ENCODE assay signal across 24 cellular contexts in genomic region chr2:13230221-13230620, GRCh38.
A peak's percentile ranks its signal among the peaks of the same experiment; 100 is the strongest.
DNase-seq lines count a peak whose midpoint lies in the region; FAIRE-seq and TF ChIP-seq lines count a peak whose summit lies in the region.
"Had no signal": no experiment of that assay in that cellular context is flagged by ENCODE, and none has a peak within 500 bp of the region (broad histone marks: within the 10 kb centered on the region; RNA-seq: fewer than 3 reads in every experiment).

No MANE protein-coding gene starts in this region.

- TF ChIP-seq CTCF in astrocyte (IDR thresholded peaks at IDR 0.05; ENCODE audit: insufficient read depth, low read depth, low read length) (no peak), osteoblast (IDR thresholded peaks at IDR 0.05; ENCODE audit: extremely low read depth, low read depth, low read length) (no peak)

- H3K36me3 ChIP-seq in astrocyte (ENCODE audit: insufficient read depth, low read length) (no peaks in the 10 kb centered on the region), osteoblast (ENCODE audit: insufficient read depth, low read length) (no peaks in the 10 kb centered on the region)
- H3K36me3 ChIP-seq: cardiac muscle cell, gastrocnemius medialis, MG63, prostate gland had no signal

- H4K20me1 ChIP-seq in astrocyte (ENCODE audit: insufficient read depth, low read length) (no peaks in the 10 kb centered on the region), osteoblast (ENCODE audit: insufficient read depth, low read length) (no peaks in the 10 kb centered on the region)

- no peak overlapping the region for H3K27ac ChIP-seq in astrocyte (ENCODE audit: low read depth, low read length)
- no peak overlapping the region for H3K27ac ChIP-seq in osteoblast (ENCODE audit: low read depth, low read length)
- H3K27ac ChIP-seq: cardiac muscle cell, epithelial cell of prostate, gastrocnemius medialis, prostate gland, SK-N-MC had no signal

- H3K4me3 Mint-ChIP-seq in astrocyte (ENCODE audit: unreplicated experiment) = no peak overlapping the region
- H3K4me3 Mint-ChIP-seq: activated naive CD8-positive, alpha-beta T cell treated with anti-CD3 and anti-CD28 coated beads, Interleukin-2, amount 10 ng/mL, durations not matched to agents 7 days and 5 days; activated T-helper 17 cell treated with anti-CD3 and anti-CD28 coated beads, Interleukin-2, amount 50 U/mL, for 72 hours; nephron had no signal

- H3K27ac Mint-ChIP-seq in astrocyte (ENCODE audit: unreplicated experiment) = no peak overlapping the region
- H3K27ac Mint-ChIP-seq: activated naive CD8-positive, alpha-beta T cell treated with anti-CD3 and anti-CD28 coated beads, Interleukin-2, amount 10 ng/mL, durations not matched to agents 7 days and 5 days; activated T-helper 17 cell treated with anti-CD3 and anti-CD28 coated beads, Interleukin-2, amount 50 U/mL, for 72 hours; nephron had no signal

- H3K4me3 ChIP-seq in astrocyte (ENCODE audit: insufficient read depth, low read depth, low read length) (no peak overlapping the region), osteoblast (ENCODE audit: insufficient read depth, low read length) (no peak overlapping the region)
- H3K4me3 ChIP-seq: cardiac muscle cell, gastrocnemius medialis, MG63, prostate gland, SK-N-MC had no signal

- peaks cover 5% of the 10 kb centered on the region for H3K4me1 Mint-ChIP-seq in astrocyte (ENCODE audit: low read depth, unreplicated experiment)
- H3K4me1 Mint-ChIP-seq: activated naive CD8-positive, alpha-beta T cell treated with anti-CD3 and anti-CD28 coated beads, Interleukin-2, amount 10 ng/mL, durations not matched to agents 7 days and 5 days; activated T-helper 17 cell treated with anti-CD3 and anti-CD28 coated beads, Interleukin-2, amount 50 U/mL, for 72 hours had no signal

- H3K27me3 ChIP-seq in astrocyte (ENCODE audit: insufficient read depth, low read length) (no peaks in the 10 kb centered on the region), osteoblast (ENCODE audit: insufficient read depth, low read length) (no peaks in the 10 kb centered on the region)
- H3K27me3 ChIP-seq: cardiac muscle cell, gastrocnemius medialis had no signal

- peak; percentile 28 for DNase-seq in DMS153 (lab: John Stamatoyannopoulos, UW)
- no peak for DNase-seq in DMS153 treated with DMSO at 0.1 percent for 48 hours (lab: John Stamatoyannopoulos, UW; ENCODE audit: unreplicated experiment)
- peak; percentile 70 to 85 for DNase-seq in NCI-H524 (lab: John Stamatoyannopoulos, UW)
- DNase-seq in astrocyte (ENCODE audit: low read depth) = peak; percentile 13
- peak; percentile 9 for DNase-seq in osteoblast (ENCODE audit: insufficient read length, low spot score, missing footprints)
- DNase-seq in dedifferentiated amniotic fluid mesenchymal stem cell (ENCODE audit: extremely low spot score) = no peak
- DNase-seq in stimulated activated CD4-positive, alpha-beta T cell treated with anti-CD3 and anti-CD28 coated beads, Interleukin-4, amount 100 ng/mL, for 4 hours = no peak
- DNase-seq in NCI-H2107 (lab: John Stamatoyannopoulos, UW) = no peak
- DNase-seq: 8988T; activated naive CD8-positive, alpha-beta T cell treated with anti-CD3 and anti-CD28 coated beads, Interleukin-2, amount 10 ng/mL, durations not matched to agents 7 days and 5 days; gastrocnemius medialis; IMR-90; MG63; midbrain; NCI-H1694; small intestine; stimulated activated CD4-positive, alpha-beta T cell treated with anti-CD3 and anti-CD28 coated beads, Interleukin-2, amount 100 ng/mL, for 48 hours; T-helper 9 cell had no signal

- no peaks in the 10 kb centered on the region for H3K9me3 Mint-ChIP-seq in astrocyte (ENCODE audit: unreplicated experiment)
- H3K9me3 Mint-ChIP-seq: activated naive CD8-positive, alpha-beta T cell treated with anti-CD3 and anti-CD28 coated beads, Interleukin-2, amount 10 ng/mL, durations not matched to agents 7 days and 5 days; activated T-helper 17 cell treated with anti-CD3 and anti-CD28 coated beads, Interleukin-2, amount 50 U/mL, for 72 hours; nephron had no signal

- no peaks in the 10 kb centered on the region for H3K27me3 Mint-ChIP-seq in astrocyte (ENCODE audit: low read depth, unreplicated experiment)
- H3K27me3 Mint-ChIP-seq: activated naive CD8-positive, alpha-beta T cell treated with anti-CD3 and anti-CD28 coated beads, Interleukin-2, amount 10 ng/mL, durations not matched to agents 7 days and 5 days had no signal

- FAIRE-seq in astrocyte (lab: Jason Lieb, UNC) = no peak
- FAIRE-seq: small intestine had no signal

- no peaks in the 10 kb centered on the region for H3K9me3 ChIP-seq in astrocyte (ENCODE audit: insufficient read depth, low read depth, low read length)
- H3K9me3 ChIP-seq in osteoblast (ENCODE audit: low read depth, low read length) = no peaks in the 10 kb centered on the region
- H3K9me3 ChIP-seq: gastrocnemius medialis, MG63, prostate gland had no signal

- H3K79me2 ChIP-seq in astrocyte (ENCODE audit: insufficient read depth, low read length) = no peaks in the 10 kb centered on the region
- no peaks in the 10 kb centered on the region for H3K79me2 ChIP-seq in osteoblast (ENCODE audit: insufficient read depth, low read length)

- H2AFZ ChIP-seq in astrocyte (ENCODE audit: low read depth, low read length) (no peak overlapping the region), osteoblast (ENCODE audit: low read length) (no peak overlapping the region)

- H3K4me2 ChIP-seq in astrocyte (ENCODE audit: low read length) = no peak overlapping the region
- H3K4me2 ChIP-seq in osteoblast (ENCODE audit: insufficient read depth, low read length) = no peak overlapping the region

- no peak overlapping the region for H3K9ac ChIP-seq in astrocyte (ENCODE audit: low read length)

- H3K36me3 Mint-ChIP-seq in astrocyte (ENCODE audit: low read depth, unreplicated experiment) = no peaks in the 10 kb centered on the region
- H3K36me3 Mint-ChIP-seq: activated naive CD8-positive, alpha-beta T cell treated with anti-CD3 and anti-CD28 coated beads, Interleukin-2, amount 10 ng/mL, durations not matched to agents 7 days and 5 days had no signal

- H3K4me1 ChIP-seq in astrocyte (ENCODE audit: insufficient read depth, low read length) (no peaks in the 10 kb centered on the region), osteoblast (ENCODE audit: insufficient read depth, low read length) (no peaks in the 10 kb centered on the region)
- H3K4me1 ChIP-seq: gastrocnemius medialis, prostate gland had no signal

Comparison
In these comparisons a context has a peak if more than half of its experiments do, and no peak if none do; other contexts are left out.
1. DNase-seq: peak in DMS153 (single experiment), NCI-H524 (2 of 2), astrocyte (single experiment) and osteoblast (single experiment); none in DMS153 treated with DMSO at 0.1 percent for 48 hours (single experiment), dedifferentiated amniotic fluid mesenchymal stem cell (single experiment), stimulated activated CD4-positive, alpha-beta T cell treated with anti-CD3 and anti-CD28 coated beads, Interleukin-4, amount 100 ng/mL, for 4 hours (0 of 2) and NCI-H2107 (single experiment).